In genomic region chr19:1094978-1095701, GRCh38 we compare ENCODE assay signal across 8 cellular contexts. TPM values are rescaled to one million over a fixed set of nuclear protein-coding genes. Genes with fewer than 3 reads are reported as not detected.
DNase-seq lines count a peak whose midpoint lies in the region; ATAC-seq and TF ChIP-seq lines count a peak whose summit lies in the region.

Gene POLR2E (minus strand): TSS chr19:1095375. CDS start chr19:1095315, 60 bp downstream.

- no peak within 1 kb of the TSS for H3K27ac ChIP-seq in temporal lobe (ENCODE audit: low read depth, low read length)

- DNase-seq in GM03348 (ENCODE audit: low spot score) (peak; percentile 99), HFF-Myc (ENCODE audit: extremely low read depth, low read depth) (peak; percentile 91), NB4 (ENCODE audit: low read depth) (peak; percentile 93), globus pallidus (ENCODE audit: low spot score) (peak; percentile 98), occipital lobe (lab: John Stamatoyannopoulos, UW) (peak; percentile 98)

- peaks cover 2% of the 10 kb centered on the region for H3K36me3 Mint-ChIP-seq in activated naive CD4-positive, alpha-beta T cell treated with anti-CD3 and anti-CD28 coated beads, Interleukin-2, amount 50 U/mL, for 24 hours

- H3K4me3 ChIP-seq in HFF-Myc (replicated peaks; ENCODE audit: low read depth, low read length) (peak within 1 kb of the TSS; percentile 98), NB4 (ENCODE audit: low read depth, low read length) (peak within 1 kb of the TSS; percentile 75)

- no peaks in the 10 kb centered on the region for H3K27me3 Mint-ChIP-seq in activated naive CD4-positive, alpha-beta T cell treated with anti-CD3 and anti-CD28 coated beads, Interleukin-2, amount 50 U/mL, for 24 hours

- ATAC-seq in SK-N-SH treated with all-trans-retinoic acid at 6 μM for 48 hours = peak; percentile 99

- H3K27ac Mint-ChIP-seq in activated naive CD4-positive, alpha-beta T cell treated with anti-CD3 and anti-CD28 coated beads, Interleukin-2, amount 50 U/mL, for 24 hours = peak within 1 kb of the TSS; percentile 95

- H3K9me3 Mint-ChIP-seq in activated naive CD4-positive, alpha-beta T cell treated with anti-CD3 and anti-CD28 coated beads, Interleukin-2, amount 50 U/mL, for 24 hours = no peaks in the 10 kb centered on the region

- peak; percentile 49 for TF ChIP-seq POLR2A in NB4 (IDR thresholded peaks at IDR 0.05; ENCODE audit: extremely low read depth, insufficient read length)

- TF ChIP-seq CTCF in HFF-Myc (IDR thresholded peaks at IDR 0.05; ENCODE audit: low read depth, low read length, missing control alignments) (no peak), NB4 (IDR thresholded peaks at IDR 0.05; ENCODE audit: low read depth, low read length) (no peak)

- peaks cover 48% of the 10 kb centered on the region for H3K4me1 Mint-ChIP-seq in activated naive CD4-positive, alpha-beta T cell treated with anti-CD3 and anti-CD28 coated beads, Interleukin-2, amount 50 U/mL, for 24 hours

- peak within 1 kb of the TSS; percentile 92 for H3K4me3 Mint-ChIP-seq in activated naive CD4-positive, alpha-beta T cell treated with anti-CD3 and anti-CD28 coated beads, Interleukin-2, amount 50 U/mL, for 24 hours

TF ChIP-seq in SK-N-SH treated with all-trans-retinoic acid at 6 μM for 48 hours, 23 proteins besides CTCF, POLR2A, EP300 and RAD21:
- TF ChIP-seq ZFP3 (CRISPR knock-in tag; IDR thresholded peaks at IDR 0.05) (no peak), ZFP30 (CRISPR knock-in tag; IDR thresholded peaks at IDR 0.05) (no peak), ARNTL (CRISPR knock-in tag; IDR thresholded peaks at IDR 0.05; ENCODE audit: borderline replicate concordance, low read depth) (no peak), ESRRG (CRISPR knock-in tag; IDR thresholded peaks at IDR 0.05) (no peak), TCF4 (CRISPR knock-in tag; IDR thresholded peaks at IDR 0.05; ENCODE audit: borderline replicate concordance) (no peak), GLIS3 (CRISPR knock-in tag; IDR thresholded peaks at IDR 0.05) (no peak), OSR1 (CRISPR knock-in tag; IDR thresholded peaks at IDR 0.05) (no peak), ZNF8 (CRISPR knock-in tag; IDR thresholded peaks at IDR 0.05) (no peak), PATZ1 (CRISPR knock-in tag; IDR thresholded peaks at IDR 0.05; ENCODE audit: borderline replicate concordance) (no peak), TOX (CRISPR knock-in tag; IDR thresholded peaks at IDR 0.05; ENCODE audit: borderline replicate concordance) (no peak), CSRNP3 (CRISPR knock-in tag; IDR thresholded peaks at IDR 0.05) (no peak), ISL1 (CRISPR knock-in tag; IDR thresholded peaks at IDR 0.05) (no peak), BACH2 (CRISPR knock-in tag; IDR thresholded peaks at IDR 0.05; ENCODE audit: borderline replicate concordance) (no peak), PPARA (CRISPR knock-in tag; IDR thresholded peaks at IDR 0.05; ENCODE audit: borderline replicate concordance) (no peak), SNAI2 (CRISPR knock-in tag; IDR thresholded peaks at IDR 0.05) (no peak), POU6F1 (CRISPR knock-in tag; IDR thresholded peaks at IDR 0.05; ENCODE audit: borderline replicate concordance, low read depth) (no peak), TSHZ2 (CRISPR knock-in tag; IDR thresholded peaks at IDR 0.05) (no peak), RARB (CRISPR knock-in tag; IDR thresholded peaks at IDR 0.05) (no peak)

RNA-seq across cellular contexts. Expression of gene POLR2E, which starts in this region (rescaled TPM):
- total RNA-seq in occipital lobe (31.8 TPM), temporal lobe (31.0 TPM)
